8 cellular contexts compared by ENCODE assay signal in genomic region chr6:9250852-9251251, GRCh38.
DNase-seq lines count a peak whose midpoint lies in the region; ATAC-seq and TF ChIP-seq lines count a peak whose summit lies in the region.

No MANE protein-coding gene starts in this region.

- ATAC-seq in GM18868 (IDR thresholded peaks at IDR 0.05; ENCODE audit: unreplicated experiment) (peak; percentile 70), HG02885 (IDR thresholded peaks at IDR 0.05; ENCODE audit: poor library complexity, unreplicated experiment) (no peak), GM21717 (IDR thresholded peaks at IDR 0.05; ENCODE audit: unreplicated experiment) (no peak), HG03139 (IDR thresholded peaks at IDR 0.05; ENCODE audit: unreplicated experiment) (no peak)

- no peak overlapping the region for H3K18ac ChIP-seq in mesendoderm (ENCODE audit: low read length)

- H2BK120ac ChIP-seq in mesendoderm (ENCODE audit: low read depth, low read length) = no peak overlapping the region

- peak overlapping the region; percentile 56 for H3K56ac ChIP-seq in mesendoderm (ENCODE audit: low read length)

- H4K8ac ChIP-seq in mesendoderm (ENCODE audit: low read depth, low read length) = no peak overlapping the region

- no peaks in the 10 kb centered on the region for H3K36me3 ChIP-seq in mesendoderm (ENCODE audit: control insufficient read depth, insufficient read depth, low read length)

- H3K79me2 ChIP-seq in mesendoderm (ENCODE audit: control insufficient read depth, insufficient read depth, low read length) = no peaks in the 10 kb centered on the region

- no peak overlapping the region for H4K5ac ChIP-seq in mesendoderm (ENCODE audit: low read length)

- H3K4me2 ChIP-seq in mesendoderm (ENCODE audit: low read length) = no peak overlapping the region

- no peak overlapping the region for H3K9ac ChIP-seq in mesendoderm (ENCODE audit: low read length)

- no peak overlapping the region for H3K23ac ChIP-seq in mesendoderm (ENCODE audit: low read length)

- H3K4me3 ChIP-seq in cardiac fibroblast (replicated peaks in 1 of 2; ENCODE audit: low read depth in 2 of 2, low read length in 2 of 2) = no peak overlapping the region
- H3K4me3 ChIP-seq in mesendoderm (ENCODE audit: low read length) = no peak overlapping the region

- no peak overlapping the region for H2BK15ac ChIP-seq in mesendoderm (replicated peaks; ENCODE audit: low read depth)

- H3K27me3 ChIP-seq in mesendoderm (ENCODE audit: insufficient read depth, low read length, poor library complexity) = no peaks in the 10 kb centered on the region

- H3K27ac ChIP-seq in mesendoderm (ENCODE audit: low read depth, low read length) = no peak overlapping the region

- WGBS in mesendoderm (ENCODE audit: extremely low coverage, insufficient coverage, low lambda C conversion rate) = no CpG with 5 or more reads among the region's 9 CpGs

- no peak overlapping the region for H3K4ac ChIP-seq in mesendoderm (ENCODE audit: low read depth, low read length)

- DNase-seq in NCI-H2196 treated with DMSO at 0.1 percent for 48 hours (lab: John Stamatoyannopoulos, UW; ENCODE audit: unreplicated experiment) (peak; percentile 64), cardiac fibroblast (ENCODE audit: low read depth in 2 of 2) (peak; percentile 40 to 71), mesendoderm (peak; percentile 79)
- no peak for DNase-seq in activated T-cell treated with anti-CD3 and anti-CD28 coated beads, Interleukin-2, amount 50 U/mL, for 48 hours

- no peaks in the 10 kb centered on the region for H3K4me1 ChIP-seq in mesendoderm (ENCODE audit: control insufficient read depth, low read depth, low read length)

- H3K79me1 ChIP-seq in mesendoderm (ENCODE audit: low read length) = no peaks in the 10 kb centered on the region

- TF ChIP-seq CTCF in cardiac fibroblast (IDR thresholded peaks at IDR 0.05; ENCODE audit: low read depth, low read length) = peak; percentile 47

- no peak overlapping the region for H2AK5ac ChIP-seq in mesendoderm (ENCODE audit: low read length)

- no peak overlapping the region for H2BK5ac ChIP-seq in mesendoderm (ENCODE audit: low read length)

Comparison
In these comparisons a context has a peak if more than half of its experiments do, and no peak if none do; other contexts are left out.
1. DNase-seq: peak in NCI-H2196 treated with DMSO at 0.1 percent for 48 hours (single experiment), cardiac fibroblast (2 of 2) and mesendoderm (single experiment); none in activated T-cell treated with anti-CD3 and anti-CD28 coated beads, Interleukin-2, amount 50 U/mL, for 48 hours (0 of 2).